1 cellular context compared by ENCODE assay signal in the genomic region with DNA sequence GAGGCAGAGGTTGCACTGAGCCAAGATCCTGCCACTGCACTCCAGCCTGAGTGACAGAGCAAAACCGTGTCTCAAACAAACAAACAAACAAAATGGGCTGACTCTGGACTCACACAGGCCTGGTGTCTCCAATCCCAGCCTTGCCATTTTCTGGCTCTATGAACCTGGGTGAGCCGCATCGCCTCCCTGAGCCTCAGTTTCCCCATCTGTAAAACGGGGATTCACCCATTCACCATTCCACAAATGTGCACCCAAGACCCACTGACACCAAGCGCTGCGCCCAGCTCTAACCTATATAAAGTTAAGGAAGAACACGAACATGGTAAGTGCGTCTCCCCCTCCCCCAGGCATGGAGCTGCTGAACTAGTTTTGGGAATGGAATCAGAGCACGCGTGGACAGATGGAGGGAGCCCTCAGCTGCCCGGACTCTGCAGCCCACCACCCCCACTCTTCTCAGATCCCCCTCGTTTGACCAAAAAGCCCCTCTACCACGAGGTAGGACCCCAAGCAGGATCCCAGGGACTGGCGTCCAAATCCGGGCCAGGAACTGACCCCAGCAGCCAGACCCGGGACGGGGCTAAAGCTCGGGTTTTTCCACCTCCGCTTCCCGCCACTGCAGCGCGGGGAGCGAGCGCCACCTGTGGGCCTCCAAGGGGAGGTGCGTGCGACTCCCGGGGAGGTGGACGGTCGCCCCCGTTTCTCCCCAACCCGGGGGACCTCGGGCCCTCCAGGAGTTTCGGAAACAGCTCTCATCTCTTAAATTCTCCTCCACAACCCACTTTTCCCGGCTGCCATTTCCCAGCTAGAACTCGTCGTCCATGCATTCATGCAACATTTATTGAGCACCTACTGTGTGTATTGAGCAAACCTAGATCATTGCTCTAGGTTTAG.
TF ChIP-seq lines count a peak whose summit lies in the region.

No MANE protein-coding gene starts in this region.

TF ChIP-seq in K562, 482 proteins besides CTCF, POLR2A, EP300 and RAD21 (continued from another document):
- peak; percentile 44 for TF ChIP-seq VEZF1 (CRISPR knock-in tag; IDR thresholded peaks at IDR 0.05)
- no peak for TF ChIP-seq NRF1 (conservative IDR thresholded peaks at IDR 0.05 in 1 of 2, IDR thresholded peaks at IDR 0.05 in 1 of 2)
- peak; percentile 86 for TF ChIP-seq ZBTB7A (IDR thresholded peaks at IDR 0.05; ENCODE audit: borderline replicate concordance, control insufficient read depth, low read depth, low read length)
- no peak for TF ChIP-seq CSDE1 (IDR thresholded peaks at IDR 0.05)
- TF ChIP-seq SMAD4 (CRISPR knock-in tag; conservative IDR thresholded peaks at IDR 0.05): peak; percentile 39; the same call in 1 of the 2 replicates
- TF ChIP-seq E2F4 (CRISPR knock-in tag; IDR thresholded peaks at IDR 0.05; ENCODE audit: low read depth): peak; percentile 77; the same call in 1 of the 2 replicates
- TF ChIP-seq POLR2G (IDR thresholded peaks at IDR 0.05; ENCODE audit: low read depth, low read length): no peak
- 0 out of 2 replicates have a peak, but pooled peaks have one; percentile 64 for TF ChIP-seq PHF21A (IDR thresholded peaks at IDR 0.05; ENCODE audit: borderline replicate concordance, low read depth)
- TF ChIP-seq ZFP36 (IDR thresholded peaks at IDR 0.05; ENCODE audit: low read depth, low read length, partially characterized antibody): peak; percentile 29
- 0 out of 2 replicates have a peak, but pooled peaks have one; percentile 24 for TF ChIP-seq L3MBTL2 (IDR thresholded peaks at IDR 0.05)
